Comparison of ENCODE assay signal across 1 cellular context in the genomic region with DNA sequence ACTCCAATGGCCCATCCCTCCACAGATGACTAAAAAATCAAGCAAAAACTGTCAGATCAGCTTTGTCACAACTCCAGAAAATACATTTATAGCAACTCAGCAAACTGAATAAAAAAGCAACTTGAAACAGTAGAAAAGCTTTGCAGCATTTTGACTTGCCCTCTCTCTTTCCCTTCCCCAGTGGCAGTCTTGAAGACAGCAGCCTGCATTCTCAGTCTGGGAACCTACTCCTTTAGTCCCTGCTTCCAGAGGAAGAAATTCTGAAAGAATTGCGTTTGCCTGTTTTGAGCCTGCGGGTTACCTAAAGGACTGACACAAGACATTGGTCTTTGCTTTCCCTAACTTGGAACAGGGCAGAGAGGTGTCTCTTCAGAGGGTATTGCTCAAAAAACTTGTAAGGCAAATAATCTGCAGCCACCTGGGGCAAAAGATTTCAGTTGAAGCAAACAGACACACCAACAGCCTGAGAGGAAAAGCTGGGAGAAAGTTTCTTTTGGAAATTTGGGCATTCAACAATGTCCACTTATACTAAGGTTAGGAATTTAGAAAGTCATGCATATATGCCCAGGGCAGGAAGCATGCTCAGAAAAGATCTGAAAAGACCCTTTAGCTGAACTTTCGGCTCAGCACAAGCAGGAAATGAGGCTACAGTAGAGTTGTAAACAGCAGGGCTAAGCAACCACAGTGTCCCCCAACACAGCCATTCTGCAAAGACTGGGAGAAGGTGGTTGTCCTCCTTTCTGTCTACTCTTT.
TF ChIP-seq lines count a peak whose summit lies in the region.

No MANE protein-coding gene starts in this region.

TF ChIP-seq in HCT116, 20 proteins besides CTCF, POLR2A, EP300 and RAD21 (continued from another document):
- TF ChIP-seq, protein P1, sequence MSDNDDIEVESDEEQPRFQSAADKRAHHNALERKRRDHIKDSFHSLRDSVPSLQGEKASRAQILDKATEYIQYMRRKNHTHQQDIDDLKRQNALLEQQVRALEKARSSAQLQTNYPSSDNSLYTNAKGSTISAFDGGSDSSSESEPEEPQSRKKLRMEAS (IDR thresholded peaks at IDR 0.05), result no peak
TF ChIP-seq in HCT116: peak in this region for 0.
